11 cellular contexts compared by ENCODE assay signal in genomic region chr7:70325509-70326101, GRCh38.
A peak's percentile ranks its signal among the peaks of the same experiment; 100 is the strongest.
DNase-seq lines count a peak whose midpoint lies in the region; ATAC-seq and TF ChIP-seq lines count a peak whose summit lies in the region.
"Had no signal": no experiment of that assay in that cellular context is flagged by ENCODE, and none has a peak within 500 bp of the region (broad histone marks: within the 10 kb centered on the region; RNA-seq: fewer than 3 reads in every experiment).

No MANE protein-coding gene starts in this region.

- no peaks in the 10 kb centered on the region for H3K27me3 ChIP-seq in lower lobe of right lung (ENCODE audit: low read depth)
- H3K27me3 ChIP-seq in stomach, result no peaks in the 10 kb centered on the region

- no peak for TF ChIP-seq CTCF in lower lobe of right lung (IDR thresholded peaks at IDR 0.05)
- no peak for TF ChIP-seq CTCF in stomach (IDR thresholded peaks at IDR 0.05)

- H3K9me3 ChIP-seq in lower lobe of right lung (no peaks in the 10 kb centered on the region), stomach (no peaks in the 10 kb centered on the region)
- H3K9me3 ChIP-seq: Caco-2 had no signal

- 56 to 75% (median 59%) methylated on average over 2 of the region's 2 CpGs for WGBS in stomach, 5 donors

- ATAC-seq in lower lobe of right lung, result no peak

- H3K4me1 ChIP-seq in lower lobe of right lung, result no peaks in the 10 kb centered on the region
- no peaks in the 10 kb centered on the region for H3K4me1 ChIP-seq in stomach
- H3K4me1 ChIP-seq: Caco-2 had no signal

- no peak for TF ChIP-seq POLR2A in stomach (IDR thresholded peaks at IDR 0.05)

- no peaks in the 10 kb centered on the region for H3K36me3 ChIP-seq in lower lobe of right lung
- no peaks in the 10 kb centered on the region for H3K36me3 ChIP-seq in stomach

- H3K4me3 ChIP-seq in lower lobe of right lung, result no peak overlapping the region
- H3K4me3 ChIP-seq in stomach, result no peak overlapping the region

- H3K27ac ChIP-seq in lower lobe of right lung (no peak overlapping the region), stomach (no peak overlapping the region)

- intact Hi-C loops in lower lobe of right lung (cut with DNase I) (no loop called here), stomach (cut with DNase I; ENCODE audit: low total_unique reads) (no loop called here)

- peak; percentile 79 for DNase-seq in D341Med (ENCODE audit: low spot score)
- DNase-seq in NCI-H1694 treated with DMSO at 0.1 percent for 48 hours (lab: John Stamatoyannopoulos, UW), result peak; percentile 97
- DNase-seq in cerebellum (ENCODE audit: low spot score), result peak; percentile 28
- DNase-seq in middle frontal gyrus (ENCODE audit: extremely low spot score, low spot score), result peak; percentile 8
- DNase-seq in lower lobe of right lung, result no peak
- no peak for DNase-seq in HCEC 1CT
- DNase-seq in stomach, result no peak
- DNase-seq in stimulated activated CD4-positive, alpha-beta T cell treated with anti-CD3 and anti-CD28 coated beads, Interleukin-4, amount 100 ng/mL, for 24 hours, result no peak
- DNase-seq: Caco-2, KBM-7, NCI-H526 treated with DMSO at 0.1 percent for 48 hours had no signal

- TF ChIP-seq EP300 in stomach (IDR thresholded peaks at IDR 0.05), result no peak

Comparison
In these comparisons a context has a peak if more than half of its experiments do, and no peak if none do; other contexts are left out.
1. DNase-seq: peak in D341Med (single experiment), NCI-H1694 treated with DMSO at 0.1 percent for 48 hours (single experiment), cerebellum (single experiment) and middle frontal gyrus (single experiment); none in lower lobe of right lung (single experiment), HCEC 1CT (single experiment), stomach (single experiment) and stimulated activated CD4-positive, alpha-beta T cell treated with anti-CD3 and anti-CD28 coated beads, Interleukin-4, amount 100 ng/mL, for 24 hours (single experiment).